Comparison of ENCODE assay signal across 8 cellular contexts in genomic region chr17:51153210-51154072, GRCh38.
A peak's percentile ranks its signal among the peaks of the same experiment; 100 is the strongest.
DNase-seq lines count a peak whose midpoint lies in the region; ATAC-seq lines count a peak whose summit lies in the region.

TSS of gene NME1 (plus strand) at chr17:51153559. CDS start at chr17:51155655, 2,096 bp downstream.

- ATAC-seq in GM19023 (IDR thresholded peaks at IDR 0.05; ENCODE audit: unreplicated experiment) (peak; percentile 84), HG03280 (IDR thresholded peaks at IDR 0.05; ENCODE audit: unreplicated experiment) (peak; percentile 91)

- DNase-seq in AG20443 (ENCODE audit: low spot score) = peak; percentile 96
- DNase-seq in NCI-H345 (lab: John Stamatoyannopoulos, UW) = peak; percentile 99
- DNase-seq in activated CD4-positive, CD25-positive, alpha-beta regulatory T cell (lab: John Stamatoyannopoulos, UW) = peak; percentile 83 to 98 (median 90)
- DNase-seq in cerebellar cortex (ENCODE audit: low spot score) = peak; percentile 100
- peak; percentile 100 for DNase-seq in islet precursor cell
- peak; percentile 94 to 100 (median 98) for DNase-seq in stimulated activated CD4-positive, alpha-beta T cell treated with anti-CD3 and anti-CD28 coated beads, Interleukin-12 subunit alpha, Interleukin-12 subunit beta, amount 100 ng/mL, for 48 hours (ENCODE audit: low read depth in 2 of 3, low spot score in 1 of 3)

Comparison
In these comparisons a context has a peak if more than half of its experiments do, and no peak if none do; other contexts are left out.
1. Peak in every context shown above with its lines: DNase-seq and ATAC-seq.